ENCODE assay signal across 17 cellular contexts in genomic region chr12:87142346-87142745, GRCh38.
DNase-seq lines count a peak whose midpoint lies in the region; TF ChIP-seq lines count a peak whose summit lies in the region.
"Had no signal": no experiment of that assay in that cellular context is flagged by ENCODE, and none has a peak within 500 bp of the region (broad histone marks: within the 10 kb centered on the region; RNA-seq: fewer than 3 reads in every experiment).

No MANE protein-coding gene starts in this region.

- H3K4me3 ChIP-seq in breast epithelium = no peak overlapping the region
- H3K4me3 ChIP-seq: A549; BLaER1 treated with 17β-estradiol and CSF1 and Interleukin-3, amounts not matched to agents 10 nM and 100 nM had no signal

- no TSS peak for BruUV-seq in MCF 10A (replicated peaks; lab: Mats Ljungman, UMichigan)

- no peaks in the 10 kb centered on the region for H3K36me3 Mint-ChIP-seq in MCF 10A (ENCODE audit: insufficient read depth, unreplicated experiment)
- H3K36me3 Mint-ChIP-seq: CD8-positive, alpha-beta T cell had no signal

- POLR2A ChIA-PET in MCF 10A (lab: Yijun Ruan, JAX) = interaction anchor here (0.8 to 1.4 kb wide), 2 partner anchors 11 to 15 kb away, joined by 3 to 5 read pairs; no protein-coding TSS in a partner anchor

- CTCF ChIA-PET in MCF 10A (lab: Yijun Ruan, JAX) = interaction anchor here (1.4 kb wide), 1 partner anchor 12 kb away, joined by 4 read pairs; no protein-coding TSS in a partner anchor

- no peaks in the 10 kb centered on the region for H3K4me1 ChIP-seq in breast epithelium
- H3K4me1 ChIP-seq: A549; BLaER1 treated with 17β-estradiol and CSF1 and Interleukin-3, amounts not matched to agents 10 nM and 100 nM had no signal

- H3K27me3 ChIP-seq in breast epithelium = no peaks in the 10 kb centered on the region
- H3K27me3 ChIP-seq: BLaER1 treated with 17β-estradiol and CSF1 and Interleukin-3, amounts not matched to agents 10 nM and 100 nM had no signal

- no peaks in the 10 kb centered on the region for H3K36me3 ChIP-seq in breast epithelium
- H3K36me3 ChIP-seq: BLaER1 treated with 17β-estradiol and CSF1 and Interleukin-3, amounts not matched to agents 10 nM and 100 nM had no signal

- peaks cover 0 to 10% of the 10 kb centered on the region in 2 donors for H3K9me3 ChIP-seq in breast epithelium
- H3K9me3 ChIP-seq: BLaER1 treated with 17β-estradiol and CSF1 and Interleukin-3, amounts not matched to agents 10 nM and 100 nM had no signal

- TF ChIP-seq POLR2A in breast epithelium (IDR thresholded peaks at IDR 0.05) = no peak

- no peak for TF ChIP-seq CTCF in MCF 10A (IDR thresholded peaks at IDR 0.05; ENCODE audit: unreplicated experiment)
- no peak for TF ChIP-seq CTCF in breast epithelium (IDR thresholded peaks at IDR 0.05)

- in situ Hi-C loops in ACHN (cut with HindIII; ENCODE audit: low pct_ligation_motif_present, low pct_unique_long_range_greater_than_20kb, low sequenced_read_pairs) = no loop called here

- DNase-seq in MCF 10A (ENCODE audit: unreplicated experiment) (peak; percentile 42), breast epithelium (ENCODE audit: low spot score in 2 of 2) (no peak), dedifferentiated amniotic fluid mesenchymal stem cell (ENCODE audit: extremely low spot score) (peak; percentile 36), myocyte (ENCODE audit: low read depth) (peak; percentile 3), ACHN (no peak), GDM1 (lab: John Stamatoyannopoulos, UW) (no peak)
- DNase-seq in activated effector memory CD4-positive, alpha-beta T cell treated with Interleukin-2 at 50 U/mL for 16 hours = no peak
- DNase-seq: CD8-positive, alpha-beta T cell; DMS53; EL; KBM-7; NCI-H1417 treated with DMSO at 0.1 percent for 48 hours; NCI-H1930; NCI-H526; Right ventricle myocardium superior had no signal

- H3K27ac ChIP-seq in breast epithelium = no peak overlapping the region
- H3K27ac ChIP-seq: A549; BLaER1 treated with 17β-estradiol and CSF1 and Interleukin-3, amounts not matched to agents 10 nM and 100 nM had no signal

- no peaks in the 10 kb centered on the region for H3K9me3 Mint-ChIP-seq in MCF 10A (ENCODE audit: unreplicated experiment)

- peaks cover 16% of the 10 kb centered on the region for H3K4me1 Mint-ChIP-seq in MCF 10A (ENCODE audit: insufficient read depth, unreplicated experiment)

- H3K27me3 Mint-ChIP-seq in MCF 10A (ENCODE audit: insufficient read depth, unreplicated experiment) = no peaks in the 10 kb centered on the region

- intact Hi-C loops in MCF 10A (cut with micrococcal nuclease) = no loop called here
- intact Hi-C loops in breast epithelium (cut with DNase I; ENCODE audit: low total_unique reads) = no loop called here

- H3K4me3 Mint-ChIP-seq in MCF 10A (ENCODE audit: unreplicated experiment) = no peak overlapping the region
- H3K4me3 Mint-ChIP-seq: CD8-positive, alpha-beta T cell had no signal

- no peak overlapping the region for H3K27ac Mint-ChIP-seq in MCF 10A (ENCODE audit: low read depth, unreplicated experiment)
- H3K27ac Mint-ChIP-seq: CD8-positive, alpha-beta T cell had no signal

Comparison
In these comparisons a context has a peak if more than half of its experiments do, and no peak if none do; other contexts are left out.
1. DNase-seq: peak in MCF 10A (single experiment), dedifferentiated amniotic fluid mesenchymal stem cell (single experiment) and myocyte (single experiment); none in breast epithelium (0 of 2), ACHN (single experiment), activated effector memory CD4-positive, alpha-beta T cell treated with Interleukin-2 at 50 U/mL for 16 hours (single experiment) and GDM1 (single experiment).